Comparison of ENCODE assay signal across 10 cellular contexts in the genomic region with DNA sequence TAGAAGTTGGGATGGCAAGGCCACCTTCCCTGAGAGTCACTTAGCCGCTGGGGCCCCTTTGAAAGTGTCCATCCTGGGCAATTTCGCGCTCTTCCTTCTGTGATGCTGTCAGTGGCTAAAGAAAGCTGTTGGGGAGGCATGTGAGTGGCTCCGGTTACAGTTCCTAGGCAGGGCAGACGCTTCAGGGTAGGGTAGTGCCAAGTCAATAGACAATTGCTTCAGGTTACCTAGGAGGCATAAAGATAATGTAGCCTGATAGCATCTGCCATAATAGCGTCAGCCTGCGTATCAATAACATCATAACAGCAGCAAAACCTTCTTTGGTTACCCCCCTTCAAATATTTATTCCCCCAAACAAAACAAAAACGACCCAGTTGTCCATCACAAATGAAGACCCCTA. TPM values are rescaled to one million over a fixed set of nuclear protein-coding genes. Genes with fewer than 3 reads are reported as not detected.
DNase-seq lines count a peak whose midpoint lies in the region; ATAC-seq, FAIRE-seq and TF ChIP-seq lines count a peak whose summit lies in the region.
"Had no signal": no experiment of that assay in that cellular context is flagged by ENCODE, and none has a peak within 500 bp of the region (broad histone marks: within the 10 kb centered on the region; RNA-seq: fewer than 3 reads in every experiment).

Gene FAM107B (minus strand): TSS at position 101 of the 400 bp plus-strand sequence. CDS start 234 bp downstream, outside the sequence.

- no peak for TF ChIP-seq POLR2A in GM12892 (IDR thresholded peaks at IDR 0.05; ENCODE audit: low read depth, low read length)

- no peaks in the 10 kb centered on the region for H3K9me3 ChIP-seq in T-helper 17 cell (ENCODE audit: control insufficient read depth, low read length, poor library complexity, severe bottlenecking)
- no peaks in the 10 kb centered on the region for H3K9me3 ChIP-seq in hepatocyte (ENCODE audit: low read depth)

- H4K20me1 ChIP-seq in GM23338 (replicated peaks; ENCODE audit: insufficient read depth) (no peaks in the 10 kb centered on the region), hepatocyte (ENCODE audit: insufficient read depth, poor library complexity, severe bottlenecking) (no peaks in the 10 kb centered on the region)

- no peak for TF ChIP-seq CTCF in GM23338 (conservative IDR thresholded peaks at IDR 0.05; ENCODE audit: low read depth in 2 of 2)
- no peak for TF ChIP-seq CTCF in hepatocyte (IDR thresholded peaks at IDR 0.05; ENCODE audit: poor library complexity)

- H3K27me3 Mint-ChIP-seq in GM23338 (ENCODE audit: insufficient read depth, low read depth, poor library complexity) (peaks cover 7% of the 10 kb centered on the region), T-helper 17 cell (peaks cover 15% of the 10 kb centered on the region)

- FAIRE-seq in GM12892 (lab: Jason Lieb, UNC), result no peak

- peak within 1 kb of the TSS; percentile 63; the same call in 1 of the 2 replicates for H2AFZ ChIP-seq in GM23338
- no peak within 1 kb of the TSS for H2AFZ ChIP-seq in hepatocyte

- H3K4me1 ChIP-seq in GM23338 (ENCODE audit: insufficient read depth) (no peaks in the 10 kb centered on the region), hepatocyte (ENCODE audit: insufficient read depth) (peaks cover 10% of the 10 kb centered on the region)

- H3K27ac ChIP-seq in GM23338 (ENCODE audit: low read depth) (no peak within 1 kb of the TSS), hepatocyte (no peak within 1 kb of the TSS)

- no peaks in the 10 kb centered on the region for H3K9me3 Mint-ChIP-seq in GM23338
- H3K9me3 Mint-ChIP-seq: nephron had no signal

- H3K4me1 Mint-ChIP-seq in GM23338, result 0 out of 3 replicates have a peak, but pooled peaks cover 3% of the 10 kb centered on the region
- H3K4me1 Mint-ChIP-seq in T-helper 17 cell, result no peaks in the 10 kb centered on the region
- H3K4me1 Mint-ChIP-seq: nephron had no signal

- H3K27ac Mint-ChIP-seq in GM23338 (no peak within 1 kb of the TSS), T-helper 17 cell (no peak within 1 kb of the TSS)
- H3K27ac Mint-ChIP-seq: nephron had no signal

- no peak within 1 kb of the TSS for H3K4me3 ChIP-seq in GM23338
- no peak within 1 kb of the TSS for H3K4me3 ChIP-seq in hepatocyte

- no peaks in the 10 kb centered on the region for H3K9me2 ChIP-seq in GM23338 (ENCODE audit: insufficient read depth)
- H3K9me2 ChIP-seq in hepatocyte (replicated peaks; ENCODE audit: insufficient read depth), result no peaks in the 10 kb centered on the region

- whole genome bisulfite sequencing in hepatocyte (ENCODE audit: low lambda C conversion rate, missing lambda C conversion rate), result 94% methylated on average over 8 of the region's 8 CpGs

- ATAC-seq in GM23338, result no peak
- ATAC-seq in T-helper 17 cell, result no peak
- ATAC-seq in sciatic nerve, result no peak
- ATAC-seq in HG03280 (IDR thresholded peaks at IDR 0.05; ENCODE audit: unreplicated experiment), result no peak
- ATAC-seq in GM18861 (IDR thresholded peaks at IDR 0.05; ENCODE audit: unreplicated experiment), result no peak
- no peak for ATAC-seq in GM21619 (IDR thresholded peaks at IDR 0.05; ENCODE audit: unreplicated experiment)

- H3K4me3 Mint-ChIP-seq in GM23338 (no peak within 1 kb of the TSS), T-helper 17 cell (no peak within 1 kb of the TSS)
- H3K4me3 Mint-ChIP-seq: nephron had no signal

- no peaks in the 10 kb centered on the region for H3K36me3 ChIP-seq in GM23338 (ENCODE audit: insufficient read depth)
- H3K36me3 ChIP-seq in hepatocyte (replicated peaks; ENCODE audit: insufficient read depth, low read depth), result no peaks in the 10 kb centered on the region

- H3K27me3 ChIP-seq in GM23338 (ENCODE audit: insufficient read depth) (no peaks in the 10 kb centered on the region), hepatocyte (no peaks in the 10 kb centered on the region)

- H3K4me2 ChIP-seq in GM23338 (no peak within 1 kb of the TSS), hepatocyte (no peak within 1 kb of the TSS)

- H3K79me2 ChIP-seq in GM23338 (replicated peaks; ENCODE audit: insufficient read depth), result no peaks in the 10 kb centered on the region
- H3K79me2 ChIP-seq in hepatocyte, result no peaks in the 10 kb centered on the region

- H3F3A ChIP-seq in GM23338 (replicated peaks; ENCODE audit: low read depth), result no peaks in the 10 kb centered on the region

- intact Hi-C loops in sciatic nerve (cut with DNase I), result no loop called here

- H3K36me3 Mint-ChIP-seq in GM23338 (ENCODE audit: low read depth), result no peaks in the 10 kb centered on the region
- no peaks in the 10 kb centered on the region for H3K36me3 Mint-ChIP-seq in T-helper 17 cell (ENCODE audit: low read depth)

- DNase-seq in GM23338 (ENCODE audit: low spot score), result no peak
- DNase-seq in T-helper 17 cell, result no peak
- DNase-seq in hepatocyte (ENCODE audit: low spot score), result no peak
- no peak for DNase-seq in sciatic nerve (ENCODE audit: low spot score)
- DNase-seq in GM12892 (ENCODE audit: insufficient read length), result no peak
- DNase-seq: activated CD8-positive, alpha-beta memory T cell treated with anti-CD3 and anti-CD28 coated beads for 24 hours had no signal

TF ChIP-seq in GM23338, 12 proteins besides CTCF, POLR2A, EP300 and RAD21 (continues in another document):
- TF ChIP-seq ZNF114 (CRISPR knock-in tag; IDR thresholded peaks at IDR 0.05), result no peak
- no peak for TF ChIP-seq NANOG (IDR thresholded peaks at IDR 0.05; ENCODE audit: borderline replicate concordance)
- no peak for TF ChIP-seq ZNF331 (CRISPR knock-in tag; IDR thresholded peaks at IDR 0.05; ENCODE audit: low read depth)
- no peak for TF ChIP-seq POLR2AphosphoS5 (IDR thresholded peaks at IDR 0.05; ENCODE audit: low read depth)
- TF ChIP-seq STAT1 (IDR thresholded peaks at IDR 0.05; ENCODE audit: unreplicated experiment), result no peak
- TF ChIP-seq ZNF462 (CRISPR knock-in tag; IDR thresholded peaks at IDR 0.05), result no peak
- TF ChIP-seq EZH2phosphoT487 (IDR thresholded peaks at IDR 0.05; ENCODE audit: unreplicated experiment), result no peak
- no peak for TF ChIP-seq CREB1 (CRISPR knock-in tag; IDR thresholded peaks at IDR 0.05; ENCODE audit: low read depth)
- TF ChIP-seq EZH2 (IDR thresholded peaks at IDR 0.05; ENCODE audit: low read depth, unreplicated experiment), result no peak

RNA-seq across cellular contexts. Expression of gene FAM107B, which starts in this region (rescaled TPM):
- total RNA-seq in GM23338 (2014; rRNA removed; shearing (Covaris generic)), result 17.6 and 20.5 TPM in 2 replicates
- polyA plus RNA-seq in GM23338 (2016; fragmentation: Nextera tagmentation; extraction: Ambion mirVana) (11.0 and 16.0 TPM in 2 replicates), hepatocyte (73.3 and 85.9 TPM in 2 replicates)
- total RNA-seq in T-helper 17 cell (100 to 1,000 TPM; 258 to 399 TPM), hepatocyte (84.8 and 85.5 TPM in 2 replicates), sciatic nerve (23.7 TPM)
- 70.3 TPM for polyA plus RNA-seq in GM12892 (2012; ENCODE audit: missing spikeins)
